Comparison of ENCODE assay signal across 25 cellular contexts in the genomic region with DNA sequence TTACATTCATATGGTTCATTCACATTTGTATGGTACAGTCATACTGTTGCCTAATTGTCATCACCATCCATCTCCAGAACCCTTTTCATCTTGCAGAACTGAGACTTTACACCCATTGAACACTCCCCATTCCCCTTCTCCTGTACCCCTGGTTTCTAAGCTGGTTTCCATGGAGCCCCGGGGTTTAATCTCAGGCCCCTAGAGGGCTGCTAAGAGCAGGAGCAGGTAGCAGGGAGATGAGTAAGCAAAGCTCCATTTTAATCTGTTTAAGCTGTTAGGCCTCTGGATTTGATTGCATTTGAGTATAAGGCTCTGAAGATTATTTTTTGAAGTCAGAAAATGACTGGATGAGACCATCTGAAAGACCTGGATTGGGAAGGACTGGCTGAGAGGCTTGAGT.
"Had no signal": no experiment of that assay in that cellular context is flagged by ENCODE, and none has a peak within 500 bp of the region (broad histone marks: within the 10 kb centered on the region; RNA-seq: fewer than 3 reads in every experiment).

No MANE protein-coding gene starts in this region.

- H3K4me1 ChIP-seq: esophagus muscularis mucosa, gastrocnemius medialis, left ventricle myocardium inferior, right atrium auricular region, sigmoid colon, testis, tibial nerve, upper lobe of right lung had no signal

- H3K27ac Mint-ChIP-seq: immature natural killer cell; stimulated activated naive B cell treated with anti-CD40 and anti-IgM and Interleukin-4, amounts not matched to agents 10 μg/mL and 1 μg/mL and 100 μg/mL, for 72 hours; stimulated activated naive CD8-positive, alpha-beta T cell treated with anti-CD3 and anti-CD28 coated beads, Interleukin-15, amount 100 ng/mL, for 72 hours had no signal

- H3K27me3 ChIP-seq: ovary, right atrium auricular region, testis had no signal

- H3K4me1 Mint-ChIP-seq: immature natural killer cell; naive B cell; stimulated activated naive B cell treated with anti-CD40 and anti-IgM and Interleukin-4, amounts not matched to agents 10 μg/mL and 1 μg/mL and 100 μg/mL, for 72 hours; stimulated activated naive CD8-positive, alpha-beta T cell treated with anti-CD3 and anti-CD28 coated beads, Interleukin-15, amount 100 ng/mL, for 72 hours had no signal

- H3K9me3 ChIP-seq: gastrocnemius medialis, ovary, sigmoid colon, testis, upper lobe of right lung had no signal

- H3K4me3 ChIP-seq: esophagus muscularis mucosa, gastrocnemius medialis, left ventricle myocardium inferior, lung, ovary, right atrium auricular region, sigmoid colon, skin epidermis, testis, tibial nerve, upper lobe of right lung had no signal

- DNase-seq: effector memory CD4-positive, alpha-beta T cell; gastrocnemius medialis; glutamatergic neuron; immature natural killer cell; kidney; left cardiac atrium; left ventricle myocardium inferior; mesendoderm; naive B cell; nucleus accumbens; ovary; sigmoid colon; stimulated activated CD4-positive, alpha-beta T cell treated with anti-CD3 and anti-CD28 coated beads, Interleukin-2, amount 100 ng/mL, for 24 hours; stimulated activated CD4-positive, alpha-beta T cell treated with anti-CD3 and anti-CD28 coated beads, Interleukin-4, amount 100 ng/mL, for 4 hours; stimulated activated naive B cell treated with anti-CD40 and anti-IgM and Interleukin-4, amounts not matched to agents 10 μg/mL and 1 μg/mL and 100 μg/mL, for 72 hours; stimulated activated naive CD8-positive, alpha-beta T cell treated with anti-CD3 and anti-CD28 coated beads, Interleukin-15, amount 100 ng/mL, for 72 hours; testis had no signal

- ATAC-seq: gastrocnemius medialis; left cardiac atrium; stimulated activated naive B cell treated with anti-CD40 and anti-IgM and Interleukin-4, amounts not matched to agents 10 μg/mL and 1 μg/mL and 100 μg/mL, for 72 hours; stimulated activated naive CD8-positive, alpha-beta T cell treated with anti-CD3 and anti-CD28 coated beads, Interleukin-15, amount 100 ng/mL, for 72 hours; upper lobe of right lung had no signal

- H3K36me3 ChIP-seq: esophagus muscularis mucosa, gastrocnemius medialis, left ventricle myocardium inferior, ovary, right atrium auricular region, sigmoid colon, tibial nerve, upper lobe of right lung had no signal

- H3K4me3 Mint-ChIP-seq: immature natural killer cell; naive B cell; neural crest cell; stimulated activated naive B cell treated with anti-CD40 and anti-IgM and Interleukin-4, amounts not matched to agents 10 μg/mL and 1 μg/mL and 100 μg/mL, for 72 hours; stimulated activated naive CD8-positive, alpha-beta T cell treated with anti-CD3 and anti-CD28 coated beads, Interleukin-15, amount 100 ng/mL, for 72 hours had no signal

- H3K27ac ChIP-seq: epithelial cell of prostate, esophagus muscularis mucosa, gastrocnemius medialis, left ventricle myocardium inferior, ovary, right atrium auricular region, sigmoid colon, skin epidermis, testis, tibial nerve, upper lobe of right lung had no signal
